ENCODE assay signal across 2 cellular contexts in genomic region chr15:88382482-88382983, GRCh38.
TF ChIP-seq lines count a peak whose summit lies in the region.

No MANE protein-coding gene starts in this region.

TF ChIP-seq in A549, 52 proteins besides CTCF, POLR2A, EP300 and RAD21 (continued from another document):
- peak; percentile 57; the same call in 1 of the 2 replicates for TF ChIP-seq FOSL2 (IDR thresholded peaks at IDR 0.05)
- TF ChIP-seq FOSL2 (CRISPR knock-in tag; IDR thresholded peaks at IDR 0.05) = 0 out of 2 replicates have a peak, but pooled peaks have one; percentile 21
- peak; percentile 71 for TF ChIP-seq MAX (IDR thresholded peaks at IDR 0.05)
- no peak for TF ChIP-seq MAFK (IDR thresholded peaks at IDR 0.05; ENCODE audit: partially characterized antibody)
- no peak for TF ChIP-seq BHLHE40 (IDR thresholded peaks at IDR 0.05; ENCODE audit: low read depth, low read length)
- TF ChIP-seq RCOR1 (IDR thresholded peaks at IDR 0.05; ENCODE audit: low read depth, low read length) = no peak
- TF ChIP-seq JUNB (IDR thresholded peaks at IDR 0.05) = peak; percentile 84
- TF ChIP-seq GATA3 (IDR thresholded peaks at IDR 0.05; ENCODE audit: borderline replicate concordance) = peak; percentile 86
- no peak for TF ChIP-seq HEYL (CRISPR knock-in tag; IDR thresholded peaks at IDR 0.05)
- no peak for TF ChIP-seq HOXB5 (CRISPR knock-in tag; IDR thresholded peaks at IDR 0.05)
- TF ChIP-seq NFE2L2 (conservative IDR thresholded peaks at IDR 0.05; ENCODE audit: low read length) = no peak
- TF ChIP-seq RFX5 (IDR thresholded peaks at IDR 0.05) = no peak
- TF ChIP-seq MYC (IDR thresholded peaks at IDR 0.05; ENCODE audit: borderline replicate concordance, low read length) = no peak
- TF ChIP-seq E2F6 (IDR thresholded peaks at IDR 0.05; ENCODE audit: borderline replicate concordance, low read depth) = 0 out of 2 replicates have a peak, but pooled peaks have one; percentile 6
- TF ChIP-seq MAZ (IDR thresholded peaks at IDR 0.05; ENCODE audit: borderline replicate concordance, low read depth, low read length) = no peak
- TF ChIP-seq CBX8 (IDR thresholded peaks at IDR 0.05) = no peak

TF ChIP-seq in GM23338, 12 proteins besides CTCF, POLR2A, EP300 and RAD21 (continued from another document):
- TF ChIP-seq ZNF462 (CRISPR knock-in tag; IDR thresholded peaks at IDR 0.05) (no peak), EZH2 (IDR thresholded peaks at IDR 0.05; ENCODE audit: low read depth, unreplicated experiment) (no peak)
